Comparison of ENCODE assay signal across 8 cellular contexts in the genomic region with DNA sequence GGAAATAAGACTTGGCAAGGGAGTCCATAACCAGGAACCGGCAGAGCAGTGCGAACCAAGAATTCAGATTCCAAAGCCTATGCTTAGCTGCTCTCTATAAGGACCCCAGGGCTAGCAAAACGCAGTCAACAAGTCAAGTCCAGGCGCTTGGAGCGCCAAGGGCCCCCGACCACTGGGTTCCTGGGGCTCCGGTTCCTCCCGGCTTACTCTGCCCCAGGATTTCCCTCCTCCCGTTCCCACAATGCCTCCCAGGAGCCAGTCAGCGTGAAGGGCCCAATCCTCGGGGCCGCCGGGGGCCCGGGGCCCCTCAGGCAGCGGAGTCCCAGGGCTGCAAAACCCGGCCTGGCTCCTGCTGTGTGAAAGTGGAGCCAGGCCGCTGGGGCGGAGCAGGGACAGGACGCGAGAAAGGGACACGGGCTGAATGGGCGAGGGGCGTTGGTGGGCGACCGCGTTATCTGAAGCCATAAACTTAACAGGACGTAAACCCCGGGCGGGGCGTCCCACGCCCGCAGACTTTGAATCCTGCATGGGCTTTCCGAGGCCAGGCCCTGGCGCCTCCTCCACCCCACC. TPM values are rescaled to one million over a fixed set of nuclear protein-coding genes. Genes with fewer than 3 reads are reported as not detected.
DNase-seq lines count a peak whose midpoint lies in the region; ATAC-seq and TF ChIP-seq lines count a peak whose summit lies in the region.

No MANE protein-coding gene starts in this region.

- H3K36me3 ChIP-seq in effector memory CD4-positive, alpha-beta T cell (ENCODE audit: control insufficient read depth, insufficient read depth, low read length) = no peaks in the 10 kb centered on the region
- peaks cover 0 to 10% of the 10 kb centered on the region in 2 donors for H3K36me3 ChIP-seq in lung (ENCODE audit: control insufficient read depth in 2 of 2, insufficient read depth in 2 of 2, low read length in 2 of 2)

- TF ChIP-seq CTCF in lung (IDR thresholded peaks at IDR 0.05; ENCODE audit: control extremely low read depth, extremely low read depth) = no peak

- peaks cover 4% of the 10 kb centered on the region for H3K4me1 ChIP-seq in effector memory CD4-positive, alpha-beta T cell (ENCODE audit: control insufficient read depth, insufficient read depth, low read length, poor library complexity, severe bottlenecking)
- H3K4me1 ChIP-seq in lung (ENCODE audit: control insufficient read depth in 2 of 2, insufficient read depth in 2 of 2, low read length in 2 of 2) = no peaks in the 10 kb centered on the region

- no peaks in the 10 kb centered on the region for H3K27me3 ChIP-seq in effector memory CD4-positive, alpha-beta T cell (replicated peaks; ENCODE audit: control insufficient read depth, insufficient read depth, low read length, poor library complexity, severe bottlenecking)
- H3K27me3 ChIP-seq in lung (ENCODE audit: control insufficient read depth, insufficient read depth) = no peaks in the 10 kb centered on the region

- peak; percentile 14 for DNase-seq in activated CD4-positive, CD25-positive, alpha-beta regulatory T cell treated with anti-CD3 and anti-CD28 coated beads, Interleukin-2, amount 50 U/mL, for 16 hours (ENCODE audit: low read depth, low spot score)
- no peak for DNase-seq in activated CD4-positive, CD25-positive, alpha-beta regulatory T cell treated with anti-CD3 and anti-CD28 coated beads, Interleukin-2, amount 50 U/mL, for 72 hours
- peak; percentile 78 for DNase-seq in NCI-H2029 (lab: John Stamatoyannopoulos, UW)
- peak; percentile 18 to 21 for DNase-seq in activated CD4-positive, alpha-beta T cell treated with anti-CD3 and anti-CD28 coated beads, Interleukin-2, amount 50 U/mL, for 4 hours
- DNase-seq in effector memory CD4-positive, alpha-beta T cell = peak in 2 of 3 donors; percentile 2 to 26
- DNase-seq in lung (ENCODE audit: low spot score) = peak; percentile 75
- peak in 2 of 3 experiments; percentile 7 to 32 for DNase-seq in stimulated activated CD4-positive, alpha-beta T cell treated with anti-CD3 and anti-CD28 coated beads, TNF-alpha, amount 100 ng/mL, for 4 hours (ENCODE audit: low read depth in 3 of 3)

- peak overlapping the region; percentile 32 for H3K4me3 ChIP-seq in effector memory CD4-positive, alpha-beta T cell (ENCODE audit: insufficient read depth, low read depth, low read length, poor library complexity, severe bottlenecking)
- peak overlapping the region; percentile 24 for H3K4me3 ChIP-seq in lung

- ATAC-seq in lung (ENCODE audit: insufficient read depth, low FRiP score) = peak; percentile 20
- ATAC-seq in GM18873 (IDR thresholded peaks at IDR 0.05; ENCODE audit: low FRiP score, unreplicated experiment) = no peak

- no peak overlapping the region for H3K27ac ChIP-seq in effector memory CD4-positive, alpha-beta T cell (ENCODE audit: insufficient read depth, low read length, poor library complexity, severe bottlenecking)
- peak overlapping the region; percentile 50 to 69 for H3K27ac ChIP-seq in lung (ENCODE audit: low read depth in 1 of 2, low read length in 1 of 2)

- no peaks in the 10 kb centered on the region for H3K9me3 ChIP-seq in effector memory CD4-positive, alpha-beta T cell (ENCODE audit: control insufficient read depth, low read length)
- no peaks in the 10 kb centered on the region for H3K9me3 ChIP-seq in lung (ENCODE audit: control insufficient read depth in 2 of 2, insufficient read depth in 1 of 2, low read length in 1 of 2)

- 5 to 9% methylated on average over 27 to 34 of the region's 34 CpGs for WGBS in lung, 2 donors

RNA-seq across cellular contexts. Expression of a gene that starts 1.5 kb away (rescaled TPM):
- 100 to 1,000 TPM; 150 to 639 TPM for total RNA-seq in lung
- 100 to 1,000 TPM; 425 to 538 TPM for polyA plus RNA-seq in lung

RNA-seq across cellular contexts. Expression of a gene that starts 45.5 kb away (rescaled TPM):
- total RNA-seq in lung = 100 to 1,000 TPM; 165 to 434 TPM
- polyA plus RNA-seq in lung = 100 to 1,000 TPM; 358 to 571 TPM

RNA-seq across cellular contexts. Expression of a gene that starts 54.6 kb away (rescaled TPM):
- not detected for total RNA-seq in lung
- polyA plus RNA-seq in lung = under 1 TPM; 0.02 to 0.65 TPM
